In the genomic region with DNA sequence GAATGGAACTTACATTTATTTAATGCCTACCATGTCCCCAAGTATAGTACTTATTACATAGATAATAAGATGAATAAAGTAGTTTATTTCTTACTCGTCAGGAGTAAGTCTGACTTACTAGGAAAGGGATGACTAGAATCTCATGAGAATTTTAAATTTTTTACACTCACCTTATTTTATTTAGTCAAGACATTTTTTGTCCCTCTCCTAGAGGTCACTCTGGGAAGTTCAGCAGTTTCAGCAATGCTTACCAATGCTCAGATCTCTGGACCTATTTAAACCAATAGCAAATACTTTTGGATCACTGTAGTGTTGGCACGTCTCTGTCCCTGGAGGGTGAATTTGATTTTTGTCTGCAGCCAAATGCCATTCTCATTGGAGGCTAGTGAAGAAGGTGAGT, we compare ENCODE assay signal across 19 cellular contexts. TPM values are rescaled to one million over a fixed set of nuclear protein-coding genes. Genes with fewer than 3 reads are reported as not detected.
DNase-seq lines count a peak whose midpoint lies in the region; FAIRE-seq and TF ChIP-seq lines count a peak whose summit lies in the region.
"Had no signal": no experiment of that assay in that cellular context is flagged by ENCODE, and none has a peak within 500 bp of the region (broad histone marks: within the 10 kb centered on the region; RNA-seq: fewer than 3 reads in every experiment).

No MANE protein-coding gene starts in this region.

- no peaks in the 10 kb centered on the region for H3K9me3 ChIP-seq in Loucy (ENCODE audit: insufficient read depth, low read depth, low read length)
- H3K9me3 ChIP-seq: BE2C, HAP-1 had no signal

- H4K20me1 ChIP-seq in Loucy (ENCODE audit: insufficient read depth, low read length, poor library complexity, severe bottlenecking) = no peaks in the 10 kb centered on the region

- no peaks in the 10 kb centered on the region for H3K36me3 ChIP-seq in Loucy (ENCODE audit: insufficient read depth, low read length)
- H3K36me3 ChIP-seq: BE2C, HAP-1 had no signal

- H3K4me1 ChIP-seq in Loucy (ENCODE audit: insufficient read depth, low read length, poor library complexity, severe bottlenecking) = peaks cover 10% of the 10 kb centered on the region
- H3K4me1 ChIP-seq: BE2C, HAP-1 had no signal

- H3F3A ChIP-seq in Loucy (ENCODE audit: low read depth) = no peaks in the 10 kb centered on the region

- no peak overlapping the region for H3K27ac Mint-ChIP-seq in progenitor cell of endocrine pancreas

- no peak for FAIRE-seq in D721Med (lab: Jason Lieb, UNC)
- FAIRE-seq: K562 had no signal

- no peaks in the 10 kb centered on the region for H3K9me2 ChIP-seq in Loucy (replicated peaks; ENCODE audit: low read depth, low read length)

- peaks cover 5% of the 10 kb centered on the region for H3K27me3 ChIP-seq in Loucy (ENCODE audit: insufficient read depth, low read length, poor library complexity, severe bottlenecking)
- H3K27me3 ChIP-seq: BE2C had no signal

- H3K4me3 Mint-ChIP-seq in progenitor cell of endocrine pancreas (ENCODE audit: low read depth) = no peak overlapping the region

- no peaks in the 10 kb centered on the region for H3K9me3 Mint-ChIP-seq in progenitor cell of endocrine pancreas (ENCODE audit: low read depth)
- H3K9me3 Mint-ChIP-seq: CD8-positive, alpha-beta T cell had no signal

- no peaks in the 10 kb centered on the region for H3K36me3 Mint-ChIP-seq in progenitor cell of endocrine pancreas (ENCODE audit: insufficient read depth)
- H3K36me3 Mint-ChIP-seq: CD8-positive, alpha-beta T cell had no signal

- peaks cover 4% of the 10 kb centered on the region for H3K4me1 Mint-ChIP-seq in progenitor cell of endocrine pancreas (ENCODE audit: low read depth)

- H3K4me3 ChIP-seq in AG09309 (ENCODE audit: control insufficient read depth, low read depth, low read length) = no peak overlapping the region
- no peak overlapping the region for H3K4me3 ChIP-seq in Loucy (ENCODE audit: low read length, poor library complexity, severe bottlenecking)
- H3K4me3 ChIP-seq in epithelial cell of proximal tubule (ENCODE audit: low read depth, low read length) = no peak overlapping the region
- H3K4me3 ChIP-seq: HAP-1, K562 had no signal

- H3K27me3 Mint-ChIP-seq in progenitor cell of endocrine pancreas = peaks cover 6% of the 10 kb centered on the region

- H3K9ac ChIP-seq in Loucy (ENCODE audit: low read depth, low read length, poor library complexity, severe bottlenecking) = no peak overlapping the region

- no peaks in the 10 kb centered on the region for H3K79me2 ChIP-seq in Loucy (ENCODE audit: insufficient read depth, low read length)

- TF ChIP-seq CTCF in AG09309 (IDR thresholded peaks at IDR 0.05; ENCODE audit: control insufficient read depth, insufficient read depth, low read depth, low read length, missing control alignments) (peak; percentile 6), Loucy (conservative IDR thresholded peaks at IDR 0.05; ENCODE audit: low read length) (peak; percentile 44), epithelial cell of proximal tubule (conservative IDR thresholded peaks at IDR 0.05; ENCODE audit: low read depth, low read length) (peak; percentile 19), progenitor cell of endocrine pancreas (IDR thresholded peaks at IDR 0.05; ENCODE audit: unreplicated experiment) (peak; percentile 20), D721Med (IDR thresholded peaks at IDR 0.05; ENCODE audit: insufficient read depth, missing control alignments) (no peak)

- DNase-seq in AG09309 (ENCODE audit: low read depth) (no peak), epithelial cell of proximal tubule (ENCODE audit: low read depth) (no peak), progenitor cell of endocrine pancreas (ENCODE audit: low spot score, unreplicated experiment) (no peak), D721Med (ENCODE audit: insufficient read length, low spot score) (no peak), C1 segment of cervical spinal cord (lab: John Stamatoyannopoulos, UW) (no peak), NCI-H1417 treated with DMSO at 0.1 percent for 48 hours (lab: John Stamatoyannopoulos, UW) (no peak)
- no peak for DNase-seq in activated CD8-positive, alpha-beta memory T cell treated with anti-CD3 and anti-CD28 coated beads for 24 hours
- DNase-seq: 8988T; BE2C; Calu3; CD8-positive, alpha-beta T cell; NCI-H187; NCI-H2107; NCI-H510A; NCI-H774; SIG-M5 had no signal

- H2AFZ ChIP-seq in Loucy (ENCODE audit: low read length) = no peak overlapping the region

- H3K4me2 ChIP-seq in Loucy (ENCODE audit: low read depth, low read length, poor library complexity, severe bottlenecking) = no peak overlapping the region

RNA-seq across cellular contexts. Expression of a gene that starts 10.7 kb away (rescaled TPM):
- total RNA-seq in epithelial cell of proximal tubule (10.5 and 42.4 TPM in 2 replicates), progenitor cell of endocrine pancreas (4.1 and 6.0 TPM in 2 replicates)

RNA-seq across cellular contexts. Expression of a gene that starts 27.3 kb away (rescaled TPM):
- total RNA-seq in epithelial cell of proximal tubule (28.7 and 52.5 TPM in 2 replicates), progenitor cell of endocrine pancreas (1.9 and 2.7 TPM in 2 replicates)
